In the genomic region with DNA sequence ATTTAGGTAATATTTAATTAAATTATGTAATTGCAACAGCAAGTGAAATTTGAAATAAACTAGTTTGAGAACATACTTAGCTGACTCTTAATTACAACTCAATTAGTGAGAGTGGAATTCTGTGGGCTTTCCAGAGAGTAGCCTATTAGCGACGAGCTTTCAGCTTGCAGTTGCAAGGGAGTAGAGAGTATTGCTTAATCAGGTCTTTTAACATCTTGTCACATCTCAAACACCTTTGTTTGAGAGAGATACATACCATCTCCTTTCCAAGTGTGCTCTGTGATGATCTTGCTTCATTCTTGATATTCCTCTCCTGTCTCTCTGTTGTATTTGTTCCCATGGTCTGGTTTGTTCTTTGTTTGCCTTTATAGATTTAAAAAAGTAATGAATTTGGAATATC, we compare ENCODE assay signal across 2 cellular contexts.
TF ChIP-seq lines count a peak whose summit lies in the region.

No MANE protein-coding gene starts in this region.

TF ChIP-seq in IMR-90, 13 proteins besides CTCF, POLR2A, EP300 and RAD21:
- TF ChIP-seq MAZ (IDR thresholded peaks at IDR 0.05; ENCODE audit: borderline replicate concordance, low read depth, low read length) (no peak), CEBPB (IDR thresholded peaks at IDR 0.05; ENCODE audit: low read depth, low read length) (peak; percentile 61), NFE2L2 (IDR thresholded peaks at IDR 0.05; ENCODE audit: low read depth, low read length) (no peak), MXI1 (IDR thresholded peaks at IDR 0.05; ENCODE audit: borderline replicate concordance, low read depth, low read length) (no peak), ELK1 (IDR thresholded peaks at IDR 0.05; ENCODE audit: borderline replicate concordance, low read depth, low read length) (no peak), RFX5 (IDR thresholded peaks at IDR 0.05; ENCODE audit: low read depth, low read length) (no peak)

TF ChIP-seq in H1, 55 proteins besides CTCF, POLR2A, EP300 and RAD21:
- TF ChIP-seq BCL11A (IDR thresholded peaks at IDR 0.05; ENCODE audit: low read depth in 2 of 2, low read length in 2 of 2) (no peak), CREB1 (IDR thresholded peaks at IDR 0.05) (no peak), CEBPB (IDR thresholded peaks at IDR 0.05; ENCODE audit: low read depth, low read length) (peak; percentile 84), TEAD4 (IDR thresholded peaks at IDR 0.05; ENCODE audit: low read depth, low read length) (no peak), SP1 (IDR thresholded peaks at IDR 0.05; ENCODE audit: low read depth, low read length) (no peak)
